In genomic region chr11:11347583-11347982, GRCh38 we compare ENCODE assay signal across 27 cellular contexts. TPM values are rescaled to one million over a fixed set of nuclear protein-coding genes. Genes with fewer than 3 reads are reported as not detected.
DNase-seq lines count a peak whose midpoint lies in the region; ATAC-seq and TF ChIP-seq lines count a peak whose summit lies in the region.
"Had no signal": no experiment of that assay in that cellular context is flagged by ENCODE, and none has a peak within 500 bp of the region (broad histone marks: within the 10 kb centered on the region; RNA-seq: fewer than 3 reads in every experiment).

No MANE protein-coding gene starts in this region.

- no peaks in the 10 kb centered on the region for H3K9me3 Mint-ChIP-seq in CD4-positive, alpha-beta T cell
- H3K9me3 Mint-ChIP-seq: activated T-helper 2 cell treated with anti-CD3 and anti-CD28 coated beads, Interferon-gamma antibody, Interleukin-2, Interleukin-4, amounts not matched to agents 10 μg/mL and 5 μg/mL and 100 μg/mL, durations not matched to agents 14 hours and 24 hours and 36 hours; CD4-positive, CD25-positive, alpha-beta regulatory T cell; stimulated activated naive CD8-positive, alpha-beta T cell treated with anti-CD3 and anti-CD28 coated beads, Interleukin-15, amount 100 ng/mL, for 72 hours had no signal

- H3K27ac ChIP-seq in right atrium auricular region (no peak overlapping the region), VCaP (peak overlapping the region; percentile 54), heart right ventricle (peak overlapping the region in 2 of 10 donors; percentile 1 to 34), testis (no peak overlapping the region), suprapubic skin (no peak overlapping the region)
- H3K27ac ChIP-seq in CD4-positive, alpha-beta T cell (ENCODE audit: low read depth, low read length), result no peak overlapping the region
- H3K27ac ChIP-seq: right lobe of liver, thyroid gland, uterus had no signal

- H3K4me3 ChIP-seq in right atrium auricular region (no peak overlapping the region), heart right ventricle (no peak overlapping the region), testis (no peak overlapping the region), suprapubic skin (no peak overlapping the region)
- H3K4me3 ChIP-seq: right lobe of liver, thyroid gland, uterus had no signal

- H3K36me3 Mint-ChIP-seq in CD4-positive, alpha-beta T cell (ENCODE audit: low read depth), result no peaks in the 10 kb centered on the region
- H3K36me3 Mint-ChIP-seq: CD4-positive, CD25-positive, alpha-beta regulatory T cell had no signal

- 39 to 48% methylated on average over 7 of the region's 7 CpGs for whole genome bisulfite sequencing in heart right ventricle, 2 donors
- WGBS in testis, 2 donors, result 34 to 55% methylated on average over 7 of the region's 7 CpGs
- WGBS in suprapubic skin, result 50% methylated on average over 7 of the region's 7 CpGs

- H3K27ac Mint-ChIP-seq in CD4-positive, alpha-beta T cell, result no peak overlapping the region
- H3K27ac Mint-ChIP-seq: activated T-helper 2 cell treated with anti-CD3 and anti-CD28 coated beads, Interferon-gamma antibody, Interleukin-2, Interleukin-4, amounts not matched to agents 10 μg/mL and 5 μg/mL and 100 μg/mL, durations not matched to agents 14 hours and 24 hours and 36 hours; CD4-positive, CD25-positive, alpha-beta regulatory T cell had no signal

- TF ChIP-seq EP300 in suprapubic skin (IDR thresholded peaks at IDR 0.05), result no peak

- DNase-seq in Right ventricle myocardium inferior (ENCODE audit: missing footprints) (peak; percentile 76), right atrium auricular region (ENCODE audit: low spot score) (no peak), heart right ventricle (peak; percentile 36 to 44), testis (peak; percentile 81), suprapubic skin (ENCODE audit: low spot score in 2 of 2) (no peak), RPMI8226 (no peak)
- no peak for DNase-seq in CD4-positive, alpha-beta T cell
- DNase-seq: activated naive CD4-positive, alpha-beta T cell treated with anti-CD3 and anti-CD28 coated beads, Interleukin-2, amount 50 U/mL, for 16 hours; activated T-cell treated with anti-CD3 and anti-CD28 coated beads for 4 hours; amniotic stem cell; CD4-positive, CD25-positive, alpha-beta regulatory T cell; effector CD8-positive, alpha-beta T cell; HCEC 1CT; islet precursor cell; Karpas-422; NCI-H146; NCI-H2171; NCI-H524 treated with DMSO at 0.1 percent for 48 hours; PC-3; right lobe of liver; SHP77; stimulated activated naive CD8-positive, alpha-beta T cell treated with anti-CD3 and anti-CD28 coated beads, Interleukin-15, amount 100 ng/mL, for 72 hours; T-helper 2 cell; thyroid gland had no signal

- ATAC-seq in Right ventricle myocardium inferior (peak; percentile 58), heart right ventricle (peak in 6 of 8 donors; percentile 27 to 58 (median 50))
- ATAC-seq in CD4-positive, alpha-beta T cell (ENCODE audit: poor library complexity), result no peak
- ATAC-seq: PC-3; stimulated activated naive CD8-positive, alpha-beta T cell treated with anti-CD3 and anti-CD28 coated beads, Interleukin-15, amount 100 ng/mL, for 72 hours had no signal

- intact Hi-C loops in Right ventricle myocardium inferior (cut with DNase I), result no loop called here
- intact Hi-C loops in heart right ventricle (cut with DNase I), result loop anchor here in 1 of 10 donors (10.0 kb wide), 1 partner anchor 437 kb away; no protein-coding TSS in a partner anchor
- intact Hi-C loops in testis (cut with DNase I; ENCODE audit: low total_unique reads), result no loop called here
- intact Hi-C loops in CD4-positive, alpha-beta T cell (cut with DNase I, micrococcal nuclease), result no loop called here

- H3K4me3 Mint-ChIP-seq in CD4-positive, alpha-beta T cell, result no peak overlapping the region
- H3K4me3 Mint-ChIP-seq: CD4-positive, CD25-positive, alpha-beta regulatory T cell; stimulated activated naive CD8-positive, alpha-beta T cell treated with anti-CD3 and anti-CD28 coated beads, Interleukin-15, amount 100 ng/mL, for 72 hours had no signal

- H3K4me1 ChIP-seq in right atrium auricular region (peaks cover 0 to 45% of the 10 kb centered on the region in 2 donors), heart right ventricle (peaks cover 11 to 48% (median 39%) of the 10 kb centered on the region in 9 donors), testis (peaks cover 45% of the 10 kb centered on the region), suprapubic skin (peaks cover 6% of the 10 kb centered on the region)

- no peaks in the 10 kb centered on the region for H3K36me3 ChIP-seq in right atrium auricular region
- H3K36me3 ChIP-seq in heart right ventricle, result peaks cover 0 to 6% (median 0%) of the 10 kb centered on the region in 9 donors
- no peaks in the 10 kb centered on the region for H3K36me3 ChIP-seq in testis (ENCODE audit: low read depth, missing control alignments)
- H3K36me3 ChIP-seq in suprapubic skin, result no peaks in the 10 kb centered on the region
- H3K36me3 ChIP-seq: right lobe of liver, thyroid gland, uterus had no signal

- POLR2A ChIA-PET in CD4-positive, alpha-beta T cell (lab: Charles Lee), result no interaction called here

- CTCF ChIA-PET in CD4-positive, alpha-beta T cell (lab: Charles Lee), result no interaction called here

- TF ChIP-seq CTCF in right atrium auricular region (IDR thresholded peaks at IDR 0.05) (no peak), VCaP (conservative IDR thresholded peaks at IDR 0.05) (no peak), heart right ventricle (IDR thresholded peaks at IDR 0.05) (no peak), testis (IDR thresholded peaks at IDR 0.05) (no peak), suprapubic skin (IDR thresholded peaks at IDR 0.05) (no peak)
- no peak for TF ChIP-seq CTCF in CD4-positive, alpha-beta T cell (IDR thresholded peaks at IDR 0.05)

- H3K9me3 ChIP-seq in right atrium auricular region (no peaks in the 10 kb centered on the region), heart right ventricle (no peaks in the 10 kb centered on the region), testis (no peaks in the 10 kb centered on the region), suprapubic skin (no peaks in the 10 kb centered on the region)
- H3K9me3 ChIP-seq in CD4-positive, alpha-beta T cell (ENCODE audit: control insufficient read depth, low read length), result no peaks in the 10 kb centered on the region
- H3K9me3 ChIP-seq: right lobe of liver, thyroid gland, uterus had no signal

- peaks cover 28% of the 10 kb centered on the region for H3K27me3 Mint-ChIP-seq in CD4-positive, alpha-beta T cell

- no peaks in the 10 kb centered on the region for H3K27me3 ChIP-seq in right atrium auricular region
- no peaks in the 10 kb centered on the region for H3K27me3 ChIP-seq in heart right ventricle
- no peaks in the 10 kb centered on the region for H3K27me3 ChIP-seq in testis
- H3K27me3 ChIP-seq in suprapubic skin, result no peaks in the 10 kb centered on the region
- H3K27me3 ChIP-seq in CD4-positive, alpha-beta T cell (ENCODE audit: control insufficient read depth, insufficient read depth, low read length), result no peaks in the 10 kb centered on the region
- H3K27me3 ChIP-seq: right lobe of liver, thyroid gland, uterus had no signal

- no peaks in the 10 kb centered on the region for H3K4me1 Mint-ChIP-seq in CD4-positive, alpha-beta T cell (ENCODE audit: low read depth)
- H3K4me1 Mint-ChIP-seq: CD4-positive, CD25-positive, alpha-beta regulatory T cell had no signal

- TF ChIP-seq POLR2A in testis (IDR thresholded peaks at IDR 0.05) (no peak), suprapubic skin (IDR thresholded peaks at IDR 0.05) (no peak)

RNA-seq across cellular contexts. Expression of gene CSNK2A3, which starts 5.5 kb away (rescaled TPM):
- total RNA-seq in Right ventricle myocardium inferior, result 0.62 TPM
- total RNA-seq in right atrium auricular region, result 1 to 10 TPM in 1 of 2 donors, under 1 TPM in 1; 0.75 to 1.3 TPM
- total RNA-seq in heart right ventricle, result 1 to 10 TPM in 5 of 10 donors, under 1 TPM in 5; 0.57 to 2.2 (median 1.00) TPM
- polyA plus RNA-seq in heart right ventricle, result under 1 TPM in 1 of 2 donors, not detected in 1; 0.59 TPM
- 1 to 10 TPM; 3.9 to 4.0 TPM for total RNA-seq in testis
- 1.5 TPM for polyA plus RNA-seq in testis (ENCODE audit: insufficient read depth, low read depth, low replicate concordance)
- 1 to 10 TPM; 1.5 to 6.8 (median 2.7) TPM for total RNA-seq in suprapubic skin
- total RNA-seq in CD4-positive, alpha-beta T cell, result under 1 TPM; 0.27 to 0.28 TPM
- total RNA-seq: CD4-positive, CD25-positive, alpha-beta regulatory T cell had no signal

Comparison
In these comparisons a context has a peak if more than half of its experiments do, and no peak if none do; other contexts are left out.
1. DNase-seq: peak in Right ventricle myocardium inferior (single experiment), heart right ventricle (2 of 2) and testis (single experiment); none in right atrium auricular region (single experiment), suprapubic skin (0 of 2), CD4-positive, alpha-beta T cell (0 of 10) and RPMI8226 (single experiment).